7 cellular contexts compared by ENCODE assay signal in the genomic region with DNA sequence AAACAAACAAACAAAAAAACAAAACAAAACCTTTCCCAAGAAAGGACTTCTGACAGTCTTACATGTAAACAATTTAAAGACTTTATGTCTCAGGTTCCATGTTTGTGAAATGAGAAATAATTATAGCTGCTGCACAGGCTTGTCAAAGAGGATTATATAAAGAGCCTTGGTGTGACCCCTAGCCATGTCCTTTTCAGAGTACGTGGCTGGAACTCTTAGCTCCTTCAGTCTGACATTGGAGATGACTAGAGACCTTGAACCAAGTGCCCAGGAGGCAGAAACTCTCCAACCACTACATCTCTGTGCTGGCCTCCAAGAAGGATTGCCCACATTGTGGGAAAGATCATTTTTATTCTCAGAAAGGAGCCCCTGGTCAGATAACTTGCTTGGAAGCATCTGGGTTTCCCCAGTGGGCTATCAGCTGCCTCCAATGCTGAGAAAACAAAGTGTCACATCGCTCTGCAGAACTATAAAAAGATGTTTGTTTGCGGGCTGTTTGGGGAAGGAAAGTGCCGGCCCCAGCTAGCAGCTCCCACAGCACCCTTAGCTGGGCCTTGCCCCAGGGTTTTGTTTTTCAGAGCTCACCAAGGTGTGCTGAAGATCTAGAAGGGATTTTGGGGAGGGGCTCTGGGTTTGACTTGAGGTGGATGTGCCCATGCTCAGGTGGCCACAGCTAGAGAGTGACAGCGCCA. TPM values are rescaled to one million over a fixed set of nuclear protein-coding genes. Genes with fewer than 3 reads are reported as not detected.
DNase-seq lines count a peak whose midpoint lies in the region; ATAC-seq, FAIRE-seq and TF ChIP-seq lines count a peak whose summit lies in the region.
"Not testable (repeated sequence)": the region's sequence is repeated elsewhere in the genome, so short reads cannot be mapped to it uniquely, and the experiment has no call there.

No MANE protein-coding gene starts in this region.

- H3K27me3 Mint-ChIP-seq in CD4-positive, CD25-positive, alpha-beta regulatory T cell; HFFc6 (ENCODE audit: insufficient read depth); activated T-cell treated with anti-CD3 and anti-CD28 coated beads, Interleukin-2, amount 50 U/mL, for 4 hours (ENCODE audit: low read depth): not testable (repeated sequence)

- DNase-seq in CD4-positive, CD25-positive, alpha-beta regulatory T cell; HFFc6; RWPE1 (ENCODE audit: low spot score); activated T-cell treated with anti-CD3 and anti-CD28 coated beads, Interleukin-2, amount 50 U/mL, for 4 hours; K562 (ENCODE audit: extremely low read depth in 1 of 4, low spot score in 3 of 4); heart right ventricle; smooth muscle cell (lab: John Stamatoyannopoulos, UW; ENCODE audit: unreplicated experiment): not testable (repeated sequence)

- H3K79me2 ChIP-seq in K562 (ENCODE audit: control insufficient read depth, insufficient read depth, low read length): not testable (repeated sequence)
- H3K79me2 ChIP-seq in smooth muscle cell (ENCODE audit: low read depth): peaks cover 15% of the 10 kb centered on the region

- not testable (repeated sequence) for H4K20me1 ChIP-seq in K562 (replicated peaks; ENCODE audit: control insufficient read depth, insufficient read depth, low read length)
- peaks cover 56% of the 10 kb centered on the region for H4K20me1 ChIP-seq in smooth muscle cell (ENCODE audit: low read depth)

- not testable (repeated sequence) for H3K9me3 ChIP-seq in CD4-positive, CD25-positive, alpha-beta regulatory T cell (ENCODE audit: control insufficient read depth in 2 of 2, low read length in 2 of 2); K562 (replicated peaks; ENCODE audit: control insufficient read depth, insufficient read depth, low read depth, low read length); heart right ventricle; smooth muscle cell (replicated peaks; ENCODE audit: low read depth)

- POLR2A ChIA-PET in RWPE1 (lab: Yijun Ruan, JAX; ENCODE audit: low non-redundant PET): not testable (repeated sequence)
- POLR2A ChIA-PET in K562 (lab: Yijun Ruan, JAX): interaction anchor here (0.6 kb wide), 1 partner anchor 25 kb away, joined by 3 read pairs; no protein-coding TSS in a partner anchor

- not testable (repeated sequence) for TF ChIP-seq RAD21 in K562 (CRISPR knock-in tag; conservative IDR thresholded peaks at IDR 0.05 in 1 of 2, IDR thresholded peaks at IDR 0.05 in 1 of 2)

- CTCF ChIA-PET in RWPE1 (lab: Yijun Ruan, JAX): interaction anchor here (0.6 kb wide), 1 partner anchor 55 kb away, joined by 4 read pairs; no protein-coding TSS in a partner anchor
- CTCF ChIA-PET in K562 (lab: Yijun Ruan, JAX; ENCODE audit: low intra/inter-chr PET ratio): interaction anchor here (0.7 kb wide), 1 partner anchor 232 kb away, joined by 3 read pairs; no protein-coding TSS in a partner anchor

- not testable (repeated sequence) for H3K9me3 Mint-ChIP-seq in CD4-positive, CD25-positive, alpha-beta regulatory T cell; HFFc6; activated T-cell treated with anti-CD3 and anti-CD28 coated beads, Interleukin-2, amount 50 U/mL, for 4 hours

- not testable (repeated sequence) for TF ChIP-seq POLR2A in K562 (conservative IDR thresholded peaks at IDR 0.05)

- not testable (repeated sequence) for H3K9me1 ChIP-seq in K562 (ENCODE audit: control insufficient read depth, insufficient read depth, low read length)

- peak; percentile 24 to 49 for ATAC-seq in CD4-positive, CD25-positive, alpha-beta regulatory T cell (ENCODE audit: low read depth in 2 of 2)
- ATAC-seq in activated T-cell treated with anti-CD3 and anti-CD28 coated beads, Interleukin-2, amount 50 U/mL, for 4 hours: peak; percentile 6 to 29
- peak; percentile 39 for ATAC-seq in K562
- peak in 5 of 8 donors; percentile 16 to 62 (median 56) for ATAC-seq in heart right ventricle

- H3K4me3 ChIP-seq in CD4-positive, CD25-positive, alpha-beta regulatory T cell (ENCODE audit: low read depth, low read length); K562; heart right ventricle; smooth muscle cell: not testable (repeated sequence)

- FAIRE-seq in K562 (lab: Jason Lieb, UNC): not testable (repeated sequence)

- H3F3A ChIP-seq in smooth muscle cell (ENCODE audit: low read depth): not testable (repeated sequence)

- H2AFZ ChIP-seq in K562 (ENCODE audit: low read depth, low read length); smooth muscle cell (ENCODE audit: low read depth): not testable (repeated sequence)

- not testable (repeated sequence) for TF ChIP-seq CTCF in HFFc6 (IDR thresholded peaks at IDR 0.05); RWPE1 (conservative IDR thresholded peaks at IDR 0.05; ENCODE audit: low read depth); K562 (IDR thresholded peaks at IDR 0.05 in 2 of 3, conservative IDR thresholded peaks at IDR 0.05 in 1 of 3; ENCODE audit: insufficient read depth in 2 of 3, low read depth in 1 of 3, low read length in 3 of 3); heart right ventricle (IDR thresholded peaks at IDR 0.05); smooth muscle cell (IDR thresholded peaks at IDR 0.05; ENCODE audit: borderline replicate concordance, insufficient read depth, poor library complexity, severe bottlenecking)

- H3K4me1 Mint-ChIP-seq in CD4-positive, CD25-positive, alpha-beta regulatory T cell; activated T-cell treated with anti-CD3 and anti-CD28 coated beads, Interleukin-2, amount 50 U/mL, for 4 hours (ENCODE audit: low read depth): not testable (repeated sequence)
- peaks cover 17% of the 10 kb centered on the region for H3K4me1 Mint-ChIP-seq in HFFc6 (ENCODE audit: low read depth)

- peak overlapping the region in 1 of 3 donors; percentile 69 for H3K27ac Mint-ChIP-seq in CD4-positive, CD25-positive, alpha-beta regulatory T cell
- peak overlapping the region; percentile 38; the same call in 1 of the 2 replicates for H3K27ac Mint-ChIP-seq in HFFc6

- H3K27me3 ChIP-seq in CD4-positive, CD25-positive, alpha-beta regulatory T cell (ENCODE audit: control insufficient read depth, insufficient read depth, low read length); K562 (ENCODE audit: control insufficient read depth in 2 of 2, insufficient read depth in 2 of 2, low read length in 2 of 2); heart right ventricle; smooth muscle cell (ENCODE audit: low read depth): not testable (repeated sequence)

- not testable (repeated sequence) for H3K9ac ChIP-seq in K562 (ENCODE audit: insufficient read depth in 1 of 2, low read depth in 2 of 2, low read length in 2 of 2); smooth muscle cell (ENCODE audit: low read depth)

- not testable (repeated sequence) for H3K36me3 ChIP-seq in CD4-positive, CD25-positive, alpha-beta regulatory T cell (ENCODE audit: control insufficient read depth, insufficient read depth, low read length); heart right ventricle; smooth muscle cell (ENCODE audit: low read depth)
- peaks cover 19% of the 10 kb centered on the region; the same call in 1 of the 3 replicates for H3K36me3 ChIP-seq in K562 (ENCODE audit: control insufficient read depth, insufficient read depth, low read length)

- not testable (repeated sequence) for BruUV-seq in K562 (replicated peaks; lab: Mats Ljungman, UMichigan)

- H3K4me2 ChIP-seq in K562 (ENCODE audit: insufficient read depth, low read length); smooth muscle cell: not testable (repeated sequence)

- not testable (repeated sequence) for H3K4me1 ChIP-seq in CD4-positive, CD25-positive, alpha-beta regulatory T cell (ENCODE audit: control insufficient read depth, insufficient read depth, low read length, poor library complexity, severe bottlenecking); heart right ventricle; smooth muscle cell (ENCODE audit: low read depth)
- H3K4me1 ChIP-seq in K562 (replicated peaks in 1 of 2; ENCODE audit: control insufficient read depth in 2 of 2, insufficient read depth in 2 of 2, low read length in 2 of 2): peaks cover 8 to 14% of the 10 kb centered on the region in 2 experiments; a peak in 3 of 5 replicates

- intact Hi-C loops in K562 (cut with micrococcal nuclease); heart right ventricle (cut with DNase I): not testable (repeated sequence)

- H3K36me3 Mint-ChIP-seq in CD4-positive, CD25-positive, alpha-beta regulatory T cell; activated T-cell treated with anti-CD3 and anti-CD28 coated beads, Interleukin-2, amount 50 U/mL, for 4 hours (ENCODE audit: insufficient read depth): not testable (repeated sequence)
- peaks cover 18% of the 10 kb centered on the region for H3K36me3 Mint-ChIP-seq in HFFc6 (ENCODE audit: low read depth)

- in situ Hi-C loops in K562 (cut with MboI): loop anchor here (5.0 kb wide), 1 partner anchor 35 kb away; no protein-coding TSS in a partner anchor

- not testable (repeated sequence) for TF ChIP-seq EP300 in K562 (IDR thresholded peaks at IDR 0.05; ENCODE audit: low read length)

- no CpG with 5 or more reads among the region's 5 CpGs for WGBS in K562 (ENCODE audit: insufficient coverage, low coverage, missing lambda C conversion rate)
- WGBS in heart right ventricle, 2 donors: 61% methylated on average over 3 of the region's 5 CpGs; no CpG with 5 or more reads in 1 of the 2 donors
- 55% methylated on average over 4 of the region's 5 CpGs for WGBS in smooth muscle cell (ENCODE audit: low lambda C conversion rate)

- H3K27ac ChIP-seq in CD4-positive, CD25-positive, alpha-beta regulatory T cell (ENCODE audit: insufficient read depth, low read length, poor library complexity, severe bottlenecking); heart right ventricle: not testable (repeated sequence)
- H3K27ac ChIP-seq in RWPE1 (peak overlapping the region; percentile 63), K562 (ENCODE audit: extremely low read depth, low read depth, low read length) (peak overlapping the region; percentile 47; the same call in 1 of the 3 replicates), smooth muscle cell (ENCODE audit: low read depth) (peak overlapping the region; percentile 77)

- H3K4me3 Mint-ChIP-seq in CD4-positive, CD25-positive, alpha-beta regulatory T cell; HFFc6; activated T-cell treated with anti-CD3 and anti-CD28 coated beads, Interleukin-2, amount 50 U/mL, for 4 hours: not testable (repeated sequence)

RNA-seq across cellular contexts. Expression of a gene that starts 43.9 kb away (rescaled TPM):
- total RNA-seq in CD4-positive, CD25-positive, alpha-beta regulatory T cell: 36.0 TPM
- 10 to 100 TPM; 13.9 to 17.5 (median 16.4) TPM for polyA plus RNA-seq in CD4-positive, CD25-positive, alpha-beta regulatory T cell
- total RNA-seq in HFFc6 (2021; fragmentation: NEBNext Ultra II Directional; extraction: Animal tissue kit (Norgen Biotek cat#: 25700)): 10 to 100 TPM in 3 of 6 experiments, 1 to 10 TPM in 3; 8.2 to 11.8 (median 10.1) TPM
- 1 to 10 TPM; 3.1 to 3.9 (median 3.6) TPM for total RNA-seq in activated T-cell treated with anti-CD3 and anti-CD28 coated beads, Interleukin-2, amount 50 U/mL, for 4 hours
- 25.1 and 37.5 TPM in 2 replicates for total RNA-seq in K562 (2011; cell fraction: chromatin; rRNA removed; ENCODE audit: low replicate concordance)
- total RNA-seq in K562 (2011; cell fraction: nucleolus; rRNA removed): 22.6 and 24.3 TPM in 2 replicates
- total RNA-seq in K562 (2011; cell fraction: nucleoplasm; rRNA removed): 26.7 and 37.0 TPM in 2 replicates
- total RNA-seq in K562 (2014; rRNA removed) (5.0 and 10.3 TPM in 2 replicates), K562 (2014; rRNA removed; fragmentation: Illumina TruSeq; extraction: Trizol) (9.0 and 9.6 TPM in 2 replicates), K562 (2015; rRNA removed; fragmentation: Illumina TruSeq; extraction: Trizol) (7.6 and 8.2 TPM in 2 replicates), K562 (2021) (11.4 and 12.3 TPM in 2 replicates), heart right ventricle (10 to 100 TPM in 3 of 10 donors, 1 to 10 TPM in 7; 7.3 to 13.6 (median 9.1) TPM), smooth muscle cell (6.3 and 8.1 TPM in 2 replicates)
- polyA plus RNA-seq in K562 (2011; rRNA removed) (23.6 and 26.0 TPM in 2 replicates), K562 (2014; fragmentation: Illumina TruSeq; extraction: Trizol) (10.6 and 11.8 TPM in 2 replicates), K562 (2014; fragmentation: Nextera tagmentation; extraction: Ambion mirVana) (1 to 10 TPM; 1.5 to 1.7 TPM), K562 (2014; rRNA removed) (10.1 and 11.7 TPM in 2 replicates), heart right ventricle (1 to 10 TPM; 6.7 to 7.4 TPM), smooth muscle cell (3.9 and 4.8 TPM in 2 replicates)
- 25.6 and 33.4 TPM in 2 replicates for polyA plus RNA-seq in K562 (2011; cell fraction: cytosol; rRNA removed)
- 46.8 and 68.8 TPM in 2 replicates for polyA plus RNA-seq in K562 (2011; cell fraction: nucleus; rRNA removed)
- polyA plus RNA-seq in K562 (2012): 7.9 and 17.0 TPM in 2 replicates
- 10.4 and 17.3 TPM in 2 replicates for polyA minus RNA-seq in K562 (2011; rRNA and poly(A)+ RNA removed)
- 7.6 and 9.8 TPM in 2 replicates for polyA minus RNA-seq in K562 (2011; cell fraction: cytosol; rRNA and poly(A)+ RNA removed)
- polyA minus RNA-seq in K562 (2011; cell fraction: nucleus; rRNA and poly(A)+ RNA removed): 10.2 and 12.0 TPM in 2 replicates
